Comparison of ENCODE assay signal across 25 cellular contexts in genomic region chr10:97867220-97867800, GRCh38. TPM values are rescaled to one million over a fixed set of nuclear protein-coding genes. Genes with fewer than 3 reads are reported as not detected.
DNase-seq lines count a peak whose midpoint lies in the region; ATAC-seq and TF ChIP-seq lines count a peak whose summit lies in the region.
"Had no signal": no experiment of that assay in that cellular context is flagged by ENCODE, and none has a peak within 500 bp of the region (broad histone marks: within the 10 kb centered on the region; RNA-seq: fewer than 3 reads in every experiment).

No MANE protein-coding gene starts in this region.

- peak overlapping the region in 1 of 2 donors; percentile 14 for H3K27ac Mint-ChIP-seq in natural killer cell
- H3K27ac Mint-ChIP-seq in natural killer cell treated with Interleukin-12 subunit alpha and Interleukin-12 subunit beta and Interleukin-15 and Interleukin-18, amount 100 ng/mL, for 72 hours = no peak overlapping the region
- peak overlapping the region; percentile 67 for H3K27ac Mint-ChIP-seq in activated T-helper 17 cell treated with anti-CD3 and anti-CD28 coated beads, Interleukin-2, amount 50 U/mL, for 72 hours
- H3K27ac Mint-ChIP-seq: B cell had no signal

- H3K4me3 Mint-ChIP-seq in natural killer cell = peak overlapping the region; percentile 21
- H3K4me3 Mint-ChIP-seq in natural killer cell treated with Interleukin-12 subunit alpha and Interleukin-12 subunit beta and Interleukin-15 and Interleukin-18, amount 100 ng/mL, for 72 hours = no peak overlapping the region
- H3K4me3 Mint-ChIP-seq in activated T-helper 17 cell treated with anti-CD3 and anti-CD28 coated beads, Interleukin-2, amount 50 U/mL, for 72 hours = no peak overlapping the region
- H3K4me3 Mint-ChIP-seq: B cell had no signal

- no peak for ATAC-seq in natural killer cell
- no peak for ATAC-seq in natural killer cell treated with Interleukin-12 subunit alpha and Interleukin-12 subunit beta and Interleukin-15 and Interleukin-18, amount 100 ng/mL, for 72 hours
- ATAC-seq in activated T-helper 17 cell treated with anti-CD3 and anti-CD28 coated beads, Interleukin-2, amount 50 U/mL, for 72 hours (replicated peaks) = no peak
- no peak for ATAC-seq in GM18517 (IDR thresholded peaks at IDR 0.05; ENCODE audit: unreplicated experiment)
- no peak for ATAC-seq in HG03520 (IDR thresholded peaks at IDR 0.05; ENCODE audit: unreplicated experiment)
- ATAC-seq: GM12878, HCT116, HepG2, Right ventricle myocardium inferior had no signal

- DNase-seq in natural killer cell = no peak
- no peak for DNase-seq in natural killer cell treated with Interleukin-12 subunit alpha and Interleukin-12 subunit beta and Interleukin-15 and Interleukin-18, amount 100 ng/mL, for 72 hours (ENCODE audit: low spot score)
- DNase-seq in osteoblast (ENCODE audit: insufficient read length, low spot score, missing footprints) = peak; percentile 75
- DNase-seq in SIG-M5 (lab: John Stamatoyannopoulos, UW) = no peak
- DNase-seq: DMS 273 treated with DMSO at 0.1 percent for 48 hours, DMS79, EL, GDM1, Karpas-422, NCI-H1092 treated with DMSO at 0.1 percent for 48 hours, NCI-H1436 treated with DMSO at 0.1 percent for 48 hours, NCI-H187 treated with DMSO at 0.1 percent for 48 hours, NCI-H446, NCI-H524 treated with DMSO at 0.1 percent for 48 hours, PC-9 had no signal

- H3K4me1 ChIP-seq in osteoblast (ENCODE audit: insufficient read depth, low read length) = peaks cover 8% of the 10 kb centered on the region

- H2AFZ ChIP-seq in osteoblast (ENCODE audit: low read length) = no peak overlapping the region
- H2AFZ ChIP-seq: PC-9 had no signal

- no peaks in the 10 kb centered on the region for H3K27me3 Mint-ChIP-seq in natural killer cell (ENCODE audit: low read depth in 2 of 2)
- no peaks in the 10 kb centered on the region for H3K27me3 Mint-ChIP-seq in natural killer cell treated with Interleukin-12 subunit alpha and Interleukin-12 subunit beta and Interleukin-15 and Interleukin-18, amount 100 ng/mL, for 72 hours
- H3K27me3 Mint-ChIP-seq in activated T-helper 17 cell treated with anti-CD3 and anti-CD28 coated beads, Interleukin-2, amount 50 U/mL, for 72 hours = no peaks in the 10 kb centered on the region

- no peak overlapping the region for H3K4me3 ChIP-seq in osteoblast (ENCODE audit: insufficient read depth, low read length)
- H3K4me3 ChIP-seq: GM12878, PC-9 had no signal

- H3K36me3 ChIP-seq in osteoblast (ENCODE audit: insufficient read depth, low read length) = no peaks in the 10 kb centered on the region

- intact Hi-C loops in natural killer cell (cut with micrococcal nuclease) = no loop called here

- no peaks in the 10 kb centered on the region for H3K79me2 ChIP-seq in osteoblast (ENCODE audit: insufficient read depth, low read length)

- no peaks in the 10 kb centered on the region for H3K36me3 Mint-ChIP-seq in natural killer cell
- no peaks in the 10 kb centered on the region for H3K36me3 Mint-ChIP-seq in natural killer cell treated with Interleukin-12 subunit alpha and Interleukin-12 subunit beta and Interleukin-15 and Interleukin-18, amount 100 ng/mL, for 72 hours
- no peaks in the 10 kb centered on the region for H3K36me3 Mint-ChIP-seq in activated T-helper 17 cell treated with anti-CD3 and anti-CD28 coated beads, Interleukin-2, amount 50 U/mL, for 72 hours (ENCODE audit: low read depth)

- H4K20me1 ChIP-seq in osteoblast (ENCODE audit: insufficient read depth, low read length) = no peaks in the 10 kb centered on the region

- peaks cover 46 to 49% of the 10 kb centered on the region in 2 donors for H3K4me1 Mint-ChIP-seq in natural killer cell
- H3K4me1 Mint-ChIP-seq in natural killer cell treated with Interleukin-12 subunit alpha and Interleukin-12 subunit beta and Interleukin-15 and Interleukin-18, amount 100 ng/mL, for 72 hours (ENCODE audit: low read depth in 2 of 2) = peaks cover 32 to 39% of the 10 kb centered on the region in 2 donors
- H3K4me1 Mint-ChIP-seq in activated T-helper 17 cell treated with anti-CD3 and anti-CD28 coated beads, Interleukin-2, amount 50 U/mL, for 72 hours = peaks cover 7% of the 10 kb centered on the region

- H3K27ac ChIP-seq in osteoblast (ENCODE audit: low read depth, low read length) = no peak overlapping the region
- H3K27ac ChIP-seq: 22Rv1, PC-9 had no signal

- TF ChIP-seq CTCF in natural killer cell (IDR thresholded peaks at IDR 0.05) = no peak
- TF ChIP-seq CTCF in osteoblast (IDR thresholded peaks at IDR 0.05; ENCODE audit: extremely low read depth, low read depth, low read length) = no peak

- no peak overlapping the region for H3K4me2 ChIP-seq in osteoblast (ENCODE audit: insufficient read depth, low read length)
- H3K4me2 ChIP-seq: PC-9 had no signal

- H3K27me3 ChIP-seq in osteoblast (ENCODE audit: insufficient read depth, low read length) = peaks cover 27% of the 10 kb centered on the region

- H3K9me3 Mint-ChIP-seq in natural killer cell = no peaks in the 10 kb centered on the region
- H3K9me3 Mint-ChIP-seq in natural killer cell treated with Interleukin-12 subunit alpha and Interleukin-12 subunit beta and Interleukin-15 and Interleukin-18, amount 100 ng/mL, for 72 hours = no peaks in the 10 kb centered on the region
- H3K9me3 Mint-ChIP-seq in activated T-helper 17 cell treated with anti-CD3 and anti-CD28 coated beads, Interleukin-2, amount 50 U/mL, for 72 hours = no peaks in the 10 kb centered on the region

- no peaks in the 10 kb centered on the region for H3K9me3 ChIP-seq in osteoblast (ENCODE audit: low read depth, low read length)

RNA-seq across cellular contexts. Expression of gene GOLGA7B, which starts 17.7 kb away (rescaled TPM):
- total RNA-seq in natural killer cell (1 to 10 TPM; 4.1 to 4.6 (median 4.1) TPM), osteoblast (under 0.01 TPM in 1 of 2 replicates, not detected in the other)
- 1 to 10 TPM; 1.8 to 2.8 TPM for total RNA-seq in natural killer cell treated with Interleukin-12 subunit alpha and Interleukin-12 subunit beta and Interleukin-15 and Interleukin-18, amount 100 ng/mL, for 72 hours
- total RNA-seq in activated T-helper 17 cell treated with anti-CD3 and anti-CD28 coated beads, Interleukin-2, amount 50 U/mL, for 72 hours = 1 to 10 TPM; 5.8 to 8.2 TPM
- total RNA-seq: B cell, GM12878, HepG2, M059J had no signal
